Comparison of ENCODE assay signal across 8 cellular contexts in genomic region chr2:216694201-216694825, GRCh38. TPM values are rescaled to one million over a fixed set of nuclear protein-coding genes. Genes with fewer than 3 reads are reported as not detected.
A peak's percentile ranks its signal among the peaks of the same experiment; 100 is the strongest.
DNase-seq lines count a peak whose midpoint lies in the region; ATAC-seq and TF ChIP-seq lines count a peak whose summit lies in the region.

No MANE protein-coding gene starts in this region.

- H3K27ac ChIP-seq in DND-41 (ENCODE audit: low read length) (no peak overlapping the region), osteoblast (ENCODE audit: low read depth, low read length) (no peak overlapping the region)

- peak; percentile 23 for TF ChIP-seq CTCF in DND-41 (IDR thresholded peaks at IDR 0.05; ENCODE audit: borderline replicate concordance, extremely low read depth, low read length, poor library complexity, severe bottlenecking)
- TF ChIP-seq CTCF in glutamatergic neuron (IDR thresholded peaks at IDR 0.05; ENCODE audit: partially characterized antibody, unreplicated experiment) = no peak
- no peak for TF ChIP-seq CTCF in osteoblast (IDR thresholded peaks at IDR 0.05; ENCODE audit: extremely low read depth, low read depth, low read length)
- no peak for TF ChIP-seq CTCF in GM13977 (IDR thresholded peaks at IDR 0.05; ENCODE audit: extremely low read depth, insufficient read depth, missing control alignments)

- H3K4me2 ChIP-seq in DND-41 (ENCODE audit: insufficient read depth, low read length) (peak overlapping the region; percentile 83), osteoblast (ENCODE audit: insufficient read depth, low read length) (peak overlapping the region; percentile 92)

- peaks cover 4% of the 10 kb centered on the region; the same call in 1 of the 2 replicates for H4K20me1 ChIP-seq in DND-41 (ENCODE audit: insufficient read depth, low read length)
- H4K20me1 ChIP-seq in osteoblast (ENCODE audit: insufficient read depth, low read length) = peaks cover 4% of the 10 kb centered on the region

- peaks cover 29% of the 10 kb centered on the region for H3K4me1 Mint-ChIP-seq in activated naive CD4-positive, alpha-beta T cell treated with anti-CD3 and anti-CD28 coated beads for 36 hours (ENCODE audit: low read depth)
- H3K4me1 Mint-ChIP-seq in glutamatergic neuron (ENCODE audit: low read depth, unreplicated experiment) = peaks cover 27% of the 10 kb centered on the region

- peak; percentile 56 for ATAC-seq in DND-41 (ENCODE audit: insufficient read depth, low read depth)

- H3K27me3 ChIP-seq in DND-41 (ENCODE audit: insufficient read depth, low read length, poor library complexity) (peaks cover 90% of the 10 kb centered on the region), osteoblast (ENCODE audit: insufficient read depth, low read length) (peaks cover 75% of the 10 kb centered on the region)

- peak overlapping the region; percentile 59 for H3K4me3 Mint-ChIP-seq in activated naive CD4-positive, alpha-beta T cell treated with anti-CD3 and anti-CD28 coated beads for 36 hours
- H3K4me3 Mint-ChIP-seq in glutamatergic neuron (ENCODE audit: unreplicated experiment) = peak overlapping the region; percentile 96

- intact Hi-C loops in activated naive CD4-positive, alpha-beta T cell treated with anti-CD3 and anti-CD28 coated beads for 36 hours (cut with micrococcal nuclease) = loop anchor here (5.0 kb wide), 1 partner anchor 158 kb away; no protein-coding TSS in a partner anchor

- no peaks in the 10 kb centered on the region for H3K9me3 ChIP-seq in DND-41 (ENCODE audit: insufficient read depth, low read length, severe bottlenecking)
- H3K9me3 ChIP-seq in osteoblast (ENCODE audit: low read depth, low read length) = no peaks in the 10 kb centered on the region

- in situ Hi-C loops in GM13977 (cut with MboI; ENCODE audit: low pct_unique_long_range_greater_than_20kb, low sequenced_read_pairs, unreplicated experiment) = loop anchor here (10.0 to 25.0 kb wide), 2 partner anchors 820 to 1018 kb away; no protein-coding TSS in a partner anchor

- H3K4me3 ChIP-seq in DND-41 (ENCODE audit: low read depth in 1 of 2, low read length in 2 of 2) (peak overlapping the region in 1 of 2 experiments; percentile 54; a peak in 2 of 4 replicates), osteoblast (ENCODE audit: insufficient read depth, low read length) (peak overlapping the region; percentile 69)

- no peaks in the 10 kb centered on the region for H3K36me3 Mint-ChIP-seq in activated naive CD4-positive, alpha-beta T cell treated with anti-CD3 and anti-CD28 coated beads for 36 hours (ENCODE audit: low read depth)
- no peaks in the 10 kb centered on the region for H3K36me3 Mint-ChIP-seq in glutamatergic neuron (ENCODE audit: unreplicated experiment)

- H3K27me3 Mint-ChIP-seq in activated naive CD4-positive, alpha-beta T cell treated with anti-CD3 and anti-CD28 coated beads for 36 hours (ENCODE audit: low read depth) = peaks cover 67% of the 10 kb centered on the region
- peaks cover 10% of the 10 kb centered on the region for H3K27me3 Mint-ChIP-seq in glutamatergic neuron (ENCODE audit: unreplicated experiment)

- CTCF ChIA-PET in activated naive CD4-positive, alpha-beta T cell treated with anti-CD3 and anti-CD28 coated beads for 36 hours (lab: Charles Lee) = interaction anchor here (1.1 to 1.6 kb wide), 3 partner anchors 12 to 1062 kb away, joined by 4 read pairs; no protein-coding TSS in a partner anchor

- peak overlapping the region; percentile 31; the same call in 1 of the 2 replicates for H3K9ac ChIP-seq in DND-41 (ENCODE audit: low read depth, low read length)

- H3K36me3 ChIP-seq in DND-41 (ENCODE audit: insufficient read depth, low read length) = no peaks in the 10 kb centered on the region
- no peaks in the 10 kb centered on the region for H3K36me3 ChIP-seq in osteoblast (ENCODE audit: insufficient read depth, low read length)

- no peaks in the 10 kb centered on the region for H3K9me3 Mint-ChIP-seq in activated naive CD4-positive, alpha-beta T cell treated with anti-CD3 and anti-CD28 coated beads for 36 hours
- peaks cover 2% of the 10 kb centered on the region for H3K9me3 Mint-ChIP-seq in glutamatergic neuron (ENCODE audit: unreplicated experiment)

- H2AFZ ChIP-seq in DND-41 (ENCODE audit: low read depth, low read length) = peak overlapping the region; percentile 10
- peak overlapping the region; percentile 78 for H2AFZ ChIP-seq in osteoblast (ENCODE audit: low read length)

- no peaks in the 10 kb centered on the region for H3K79me2 ChIP-seq in DND-41 (ENCODE audit: insufficient read depth, low read length)
- H3K79me2 ChIP-seq in osteoblast (ENCODE audit: insufficient read depth, low read length) = no peaks in the 10 kb centered on the region

- H3K27ac Mint-ChIP-seq in activated naive CD4-positive, alpha-beta T cell treated with anti-CD3 and anti-CD28 coated beads for 36 hours = no peak overlapping the region
- H3K27ac Mint-ChIP-seq in glutamatergic neuron (ENCODE audit: unreplicated experiment) = no peak overlapping the region

- H3K4me1 ChIP-seq in DND-41 (ENCODE audit: insufficient read depth, low read length) = peaks cover 41% of the 10 kb centered on the region
- H3K4me1 ChIP-seq in osteoblast (ENCODE audit: insufficient read depth, low read length) = peaks cover 45% of the 10 kb centered on the region

- DNase-seq in DND-41 (peak; percentile 59), NCI-H2107 treated with DMSO at 0.1 percent for 48 hours (lab: John Stamatoyannopoulos, UW; ENCODE audit: unreplicated experiment) (peak; percentile 75), glutamatergic neuron (peak; percentile 78), osteoblast (ENCODE audit: insufficient read length, low spot score, missing footprints) (peak; percentile 88), globus pallidus (ENCODE audit: low spot score) (no peak), GM13977 (ENCODE audit: low spot score) (no peak)
- peak; percentile 56 for DNase-seq in activated naive CD4-positive, alpha-beta T cell treated with anti-CD3 and anti-CD28 coated beads for 36 hours
- no peak for DNase-seq in effector CD4-positive, alpha-beta T cell

RNA-seq across cellular contexts. Expression of gene IGFBP5, which starts 1.0 kb away (rescaled TPM):
- not detected for total RNA-seq in activated naive CD4-positive, alpha-beta T cell treated with anti-CD3 and anti-CD28 coated beads for 36 hours
- total RNA-seq in glutamatergic neuron (ENCODE audit: unreplicated experiment) (0.51 TPM), osteoblast (12.3 and 29.5 TPM in 2 replicates)

Comparison
In these comparisons a context has a peak if more than half of its experiments do, and no peak if none do; other contexts are left out.
1. DNase-seq: peak in DND-41 (single experiment), NCI-H2107 treated with DMSO at 0.1 percent for 48 hours (single experiment), activated naive CD4-positive, alpha-beta T cell treated with anti-CD3 and anti-CD28 coated beads for 36 hours (single experiment), glutamatergic neuron (single experiment) and osteoblast (single experiment); none in globus pallidus (single experiment), GM13977 (single experiment) and effector CD4-positive, alpha-beta T cell (single experiment).